ENCODE assay signal across 18 cellular contexts in the genomic region with DNA sequence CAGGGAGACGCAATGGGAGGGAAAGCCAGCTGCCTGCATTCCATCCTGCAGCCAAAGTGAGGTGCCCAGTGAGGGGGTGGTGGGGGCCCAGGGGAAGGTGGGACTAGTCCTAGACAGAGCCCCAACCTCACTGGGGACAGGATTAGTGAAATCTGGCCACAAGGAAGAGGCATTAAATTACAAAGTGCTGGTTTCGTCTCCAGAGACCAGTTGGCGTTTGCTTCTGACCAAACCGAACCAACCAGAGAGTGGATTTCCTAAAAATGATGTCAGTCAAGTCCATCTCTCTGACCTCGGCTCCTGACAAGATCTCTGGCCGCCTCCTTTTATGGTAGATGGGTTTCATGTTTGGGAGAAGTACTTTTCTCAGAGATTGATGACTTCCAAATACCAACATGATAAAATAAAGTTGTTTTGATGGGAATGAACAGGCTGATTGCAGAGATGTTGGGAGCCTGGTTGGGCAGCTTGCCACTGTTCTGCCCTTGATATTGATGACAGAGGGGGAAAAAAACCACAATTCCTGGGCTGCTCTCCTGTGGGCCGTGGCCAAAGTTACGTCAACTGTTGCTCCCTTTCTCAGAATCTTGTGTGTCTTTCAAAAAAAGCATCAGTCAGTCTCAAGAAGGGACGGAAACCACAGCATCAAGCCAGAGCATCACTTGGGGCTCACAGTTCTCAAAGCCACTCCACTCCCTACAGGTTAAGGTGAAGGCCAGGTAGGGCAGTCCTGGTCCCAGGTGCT. TPM values are rescaled to one million over a fixed set of nuclear protein-coding genes. Genes with fewer than 3 reads are reported as not detected.
DNase-seq lines count a peak whose midpoint lies in the region; ATAC-seq and TF ChIP-seq lines count a peak whose summit lies in the region.
"Had no signal": no experiment of that assay in that cellular context is flagged by ENCODE, and none has a peak within 500 bp of the region (broad histone marks: within the 10 kb centered on the region; RNA-seq: fewer than 3 reads in every experiment).

No MANE protein-coding gene starts in this region.

- no peak for ATAC-seq in activated CD8-positive, alpha-beta T cell treated with anti-CD3 and anti-CD28 coated beads for 36 hours
- ATAC-seq in HG03565 (IDR thresholded peaks at IDR 0.05; ENCODE audit: unreplicated experiment): no peak

- CTCF ChIA-PET in activated CD8-positive, alpha-beta T cell treated with anti-CD3 and anti-CD28 coated beads for 36 hours (lab: Charles Lee): interaction anchor here (0.5 to 1.2 kb wide), 2 partner anchors 101 to 143 kb away, joined by 3 to 4 read pairs; no protein-coding TSS in a partner anchor

- H3K27me3 Mint-ChIP-seq in CD14-positive monocyte (ENCODE audit: low read depth in 3 of 3): peaks cover 0 to 6% (median 2%) of the 10 kb centered on the region in 3 donors
- no peaks in the 10 kb centered on the region for H3K27me3 Mint-ChIP-seq in activated CD8-positive, alpha-beta T cell treated with anti-CD3 and anti-CD28 coated beads for 36 hours

- H3K4me3 Mint-ChIP-seq in CD14-positive monocyte: no peak overlapping the region
- no peak overlapping the region for H3K4me3 Mint-ChIP-seq in activated CD8-positive, alpha-beta T cell treated with anti-CD3 and anti-CD28 coated beads for 36 hours
- H3K4me3 Mint-ChIP-seq: activated CD4-positive, alpha-beta T cell treated with anti-CD3 and anti-CD28 coated beads, Interleukin-2, amount 10 ng/mL, durations not matched to agents 7 days and 5 days; H9; mesothelial cell of epicardium; neural progenitor cell; stimulated activated naive CD8-positive, alpha-beta T cell treated with anti-CD3 and anti-CD28 coated beads, Interleukin-15, Interleukin-2, amounts not matched to agents 100 ng/mL and 50 ng/mL, for 24 hours had no signal

- TF ChIP-seq CTCF in CD14-positive monocyte (IDR thresholded peaks at IDR 0.05): no peak
- no peak for TF ChIP-seq CTCF in activated CD8-positive, alpha-beta T cell treated with anti-CD3 and anti-CD28 coated beads for 36 hours (IDR thresholded peaks at IDR 0.05)

- H3K4me1 Mint-ChIP-seq in CD14-positive monocyte: no peaks in the 10 kb centered on the region
- no peaks in the 10 kb centered on the region for H3K4me1 Mint-ChIP-seq in activated CD8-positive, alpha-beta T cell treated with anti-CD3 and anti-CD28 coated beads for 36 hours (ENCODE audit: low read depth)
- H3K4me1 Mint-ChIP-seq: H9, mesothelial cell of epicardium, neural progenitor cell had no signal

- POLR2A ChIA-PET in activated CD8-positive, alpha-beta T cell treated with anti-CD3 and anti-CD28 coated beads for 36 hours (lab: Charles Lee): no interaction called here

- intact Hi-C loops in CD14-positive monocyte (cut with micrococcal nuclease): no loop called here
- intact Hi-C loops in activated CD8-positive, alpha-beta T cell treated with anti-CD3 and anti-CD28 coated beads for 36 hours (cut with micrococcal nuclease): no loop called here

- DNase-seq in CD14-positive monocyte (ENCODE audit: low spot score) (peak; percentile 14), amniotic epithelial cell (ENCODE audit: low read depth) (peak; percentile 84), islet precursor cell (peak; percentile 23), anterior cingulate cortex (lab: John Stamatoyannopoulos, UW) (no peak), NCI-H446 (lab: John Stamatoyannopoulos, UW) (no peak)
- peak; percentile 18 for DNase-seq in stimulated activated CD8-positive, alpha-beta memory T cell treated with anti-CD3 and anti-CD28 coated beads, Interleukin-4, amount 100 ng/mL, for 48 hours
- no peak for DNase-seq in activated CD8-positive, alpha-beta T cell treated with anti-CD3 and anti-CD28 coated beads for 36 hours
- DNase-seq: activated CD4-positive, alpha-beta T cell treated with anti-CD3 and anti-CD28 coated beads, Interleukin-2, amount 10 ng/mL, durations not matched to agents 7 days and 5 days; AML-193; central memory CD4-positive, alpha-beta T cell; effector CD8-positive, alpha-beta T cell; hippocampal formation; kidney glomerular epithelial cell had no signal

- H3K27ac Mint-ChIP-seq in CD14-positive monocyte: no peak overlapping the region
- H3K27ac Mint-ChIP-seq in activated CD8-positive, alpha-beta T cell treated with anti-CD3 and anti-CD28 coated beads for 36 hours: no peak overlapping the region
- H3K27ac Mint-ChIP-seq: activated CD4-positive, alpha-beta T cell treated with anti-CD3 and anti-CD28 coated beads, Interleukin-2, amount 10 ng/mL, durations not matched to agents 7 days and 5 days; H9; mesothelial cell of epicardium; neural progenitor cell; stimulated activated naive CD8-positive, alpha-beta T cell treated with anti-CD3 and anti-CD28 coated beads, Interleukin-15, Interleukin-2, amounts not matched to agents 100 ng/mL and 50 ng/mL, for 24 hours had no signal

- H3K9me3 Mint-ChIP-seq in CD14-positive monocyte: peaks cover 0 to 4% (median 0%) of the 10 kb centered on the region in 7 donors
- peaks cover 3% of the 10 kb centered on the region for H3K9me3 Mint-ChIP-seq in activated CD8-positive, alpha-beta T cell treated with anti-CD3 and anti-CD28 coated beads for 36 hours
- H3K9me3 Mint-ChIP-seq: activated CD4-positive, alpha-beta T cell treated with anti-CD3 and anti-CD28 coated beads, Interleukin-2, amount 10 ng/mL, durations not matched to agents 7 days and 5 days; H9; neural progenitor cell; stimulated activated naive CD8-positive, alpha-beta T cell treated with anti-CD3 and anti-CD28 coated beads, Interleukin-15, Interleukin-2, amounts not matched to agents 100 ng/mL and 50 ng/mL, for 24 hours had no signal

- no peaks in the 10 kb centered on the region for H3K36me3 Mint-ChIP-seq in CD14-positive monocyte
- H3K36me3 Mint-ChIP-seq in activated CD8-positive, alpha-beta T cell treated with anti-CD3 and anti-CD28 coated beads for 36 hours (ENCODE audit: low read depth): no peaks in the 10 kb centered on the region
- H3K36me3 Mint-ChIP-seq: mesothelial cell of epicardium, neural progenitor cell had no signal

RNA-seq across cellular contexts. Expression of a gene that starts 24.6 kb away (rescaled TPM):
- polyA plus RNA-seq in CD14-positive monocyte: under 1 TPM in 1 of 2 donors, not detected in 1; 0.01 TPM
- total RNA-seq in activated CD8-positive, alpha-beta T cell treated with anti-CD3 and anti-CD28 coated beads for 36 hours: 1 to 10 TPM; 1.7 to 3.6 TPM

Comparison
In these comparisons a context has a peak if more than half of its experiments do, and no peak if none do; other contexts are left out.
1. DNase-seq: peak in CD14-positive monocyte (single experiment), amniotic epithelial cell (single experiment), islet precursor cell (single experiment) and stimulated activated CD8-positive, alpha-beta memory T cell treated with anti-CD3 and anti-CD28 coated beads, Interleukin-4, amount 100 ng/mL, for 48 hours (single experiment); none in activated CD8-positive, alpha-beta T cell treated with anti-CD3 and anti-CD28 coated beads for 36 hours (single experiment), anterior cingulate cortex (0 of 58) and NCI-H446 (0 of 2).